ENCODE assay signal across 1 cellular context in genomic region chr1:213393860-213394259, GRCh38.
TF ChIP-seq lines count a peak whose summit lies in the region.

No MANE protein-coding gene starts in this region.

TF ChIP-seq in HepG2, 621 proteins besides CTCF, POLR2A, EP300 and RAD21 (continued from another document and continues in another):
- TF ChIP-seq ZHX2 (IDR thresholded peaks at IDR 0.05; ENCODE audit: low read depth): no peak
- no peak for TF ChIP-seq ZHX2 (CRISPR knock-in tag; IDR thresholded peaks at IDR 0.05; ENCODE audit: borderline replicate concordance)
- 0 out of 2 replicates have a peak, but pooled peaks have one; percentile 42 for TF ChIP-seq CBX5 (CRISPR knock-in tag; IDR thresholded peaks at IDR 0.05; ENCODE audit: borderline replicate concordance)
- TF ChIP-seq TGIF2 (CRISPR knock-in tag; IDR thresholded peaks at IDR 0.05): no peak
- peak; percentile 80; the same call in 1 of the 2 replicates for TF ChIP-seq ATF3 (CRISPR knock-in tag; IDR thresholded peaks at IDR 0.05)
- no peak for TF ChIP-seq KLF9 (CRISPR knock-in tag; IDR thresholded peaks at IDR 0.05; ENCODE audit: low read depth)
- peak; percentile 63 for TF ChIP-seq ELF3 (CRISPR knock-in tag; IDR thresholded peaks at IDR 0.05)
- TF ChIP-seq ZNF879 (CRISPR knock-in tag; IDR thresholded peaks at IDR 0.05): no peak
- TF ChIP-seq NAIF1 (CRISPR knock-in tag; IDR thresholded peaks at IDR 0.05; ENCODE audit: borderline replicate concordance): no peak
- TF ChIP-seq ZSCAN22 (CRISPR knock-in tag; IDR thresholded peaks at IDR 0.05): no peak
- no peak for TF ChIP-seq ZNF556 (CRISPR knock-in tag; IDR thresholded peaks at IDR 0.05; ENCODE audit: borderline replicate concordance)
- TF ChIP-seq ZNF235 (CRISPR knock-in tag; IDR thresholded peaks at IDR 0.05; ENCODE audit: borderline replicate concordance): no peak
- TF ChIP-seq ZNF335 (CRISPR knock-in tag; IDR thresholded peaks at IDR 0.05): no peak
- no peak for TF ChIP-seq ZNF598 (CRISPR knock-in tag; IDR thresholded peaks at IDR 0.05; ENCODE audit: borderline replicate concordance)
- TF ChIP-seq ZNF326 (CRISPR knock-in tag; IDR thresholded peaks at IDR 0.05; ENCODE audit: borderline replicate concordance): no peak
- peak; percentile 80 for TF ChIP-seq ZMYM4 (CRISPR knock-in tag; IDR thresholded peaks at IDR 0.05)
- TF ChIP-seq PLRG1 (conservative IDR thresholded peaks at IDR 0.05): no peak
- TF ChIP-seq CSRNP1 (CRISPR knock-in tag; IDR thresholded peaks at IDR 0.05): no peak
- TF ChIP-seq ZNF773 (CRISPR knock-in tag; IDR thresholded peaks at IDR 0.05; ENCODE audit: borderline replicate concordance): no peak
- no peak for TF ChIP-seq ZNF713 (CRISPR knock-in tag; IDR thresholded peaks at IDR 0.05)
- TF ChIP-seq ZNF550 (CRISPR knock-in tag; IDR thresholded peaks at IDR 0.05; ENCODE audit: borderline replicate concordance): 0 out of 2 replicates have a peak, but pooled peaks have one; percentile 63
- TF ChIP-seq EHMT2 (IDR thresholded peaks at IDR 0.05; ENCODE audit: borderline replicate concordance, low read depth, low read length): peak; percentile 58; the same call in 1 of the 2 replicates
- no peak for TF ChIP-seq ZNF567 (CRISPR knock-in tag; IDR thresholded peaks at IDR 0.05; ENCODE audit: borderline replicate concordance)
- TF ChIP-seq HOMEZ (CRISPR knock-in tag; IDR thresholded peaks at IDR 0.05; ENCODE audit: low read depth): peak; percentile 85
- TF ChIP-seq PAXIP1 (CRISPR knock-in tag; conservative IDR thresholded peaks at IDR 0.05): peak; percentile 65
- no peak for TF ChIP-seq ZNF382 (CRISPR knock-in tag; IDR thresholded peaks at IDR 0.05; ENCODE audit: borderline replicate concordance)
- TF ChIP-seq RBFOX2 (IDR thresholded peaks at IDR 0.05; ENCODE audit: low read depth, low read length): no peak
- TF ChIP-seq FOSL2 (CRISPR knock-in tag; IDR thresholded peaks at IDR 0.05): peak; percentile 50; the same call in 1 of the 2 replicates
- TF ChIP-seq HES4 (CRISPR knock-in tag; IDR thresholded peaks at IDR 0.05; ENCODE audit: borderline replicate concordance): no peak
- no peak for TF ChIP-seq SMARCC2 (IDR thresholded peaks at IDR 0.05)
- TF ChIP-seq SMARCE1 (IDR thresholded peaks at IDR 0.05; ENCODE audit: borderline replicate concordance): no peak
- no peak for TF ChIP-seq JUND (CRISPR knock-in tag; IDR thresholded peaks at IDR 0.05)
- peak; percentile 54; the same call in 1 of the 2 replicates for TF ChIP-seq ZBTB21 (CRISPR knock-in tag; IDR thresholded peaks at IDR 0.05)
- TF ChIP-seq ZNF260 (CRISPR knock-in tag; IDR thresholded peaks at IDR 0.05; ENCODE audit: borderline replicate concordance, low read depth): no peak
- no peak for TF ChIP-seq ZNF562 (CRISPR knock-in tag; IDR thresholded peaks at IDR 0.05; ENCODE audit: borderline replicate concordance)
- no peak for TF ChIP-seq AKAP8 (CRISPR knock-in tag; IDR thresholded peaks at IDR 0.05)
- peak; percentile 82; the same call in 1 of the 2 replicates for TF ChIP-seq ZNF331 (CRISPR knock-in tag; IDR thresholded peaks at IDR 0.05)
- no peak for TF ChIP-seq GTF3A (CRISPR knock-in tag; conservative IDR thresholded peaks at IDR 0.05)
- TF ChIP-seq HOXA3 (CRISPR knock-in tag; IDR thresholded peaks at IDR 0.05): peak; percentile 73
- no peak for TF ChIP-seq RNF219 (CRISPR knock-in tag; IDR thresholded peaks at IDR 0.05)
- no peak for TF ChIP-seq TRAFD1 (CRISPR knock-in tag; IDR thresholded peaks at IDR 0.05; ENCODE audit: borderline replicate concordance)
- no peak for TF ChIP-seq ZBTB7A (CRISPR knock-in tag; IDR thresholded peaks at IDR 0.05)
- no peak for TF ChIP-seq HNRNPLL (IDR thresholded peaks at IDR 0.05; ENCODE audit: low read depth, low read length, poor library complexity, severe bottlenecking)
- no peak for TF ChIP-seq THAP9 (CRISPR knock-in tag; IDR thresholded peaks at IDR 0.05; ENCODE audit: borderline replicate concordance)
- no peak for TF ChIP-seq ZNF24 (IDR thresholded peaks at IDR 0.05)
